8 cellular contexts compared by ENCODE assay signal in genomic region chr6:53066059-53066406, GRCh38. TPM values are rescaled to one million over a fixed set of nuclear protein-coding genes. Genes with fewer than 3 reads are reported as not detected.
A peak's percentile ranks its signal among the peaks of the same experiment; 100 is the strongest.
DNase-seq lines count a peak whose midpoint lies in the region; ATAC-seq, FAIRE-seq and TF ChIP-seq lines count a peak whose summit lies in the region.

No MANE protein-coding gene starts in this region.

- peak overlapping the region; percentile 93 for H3K4me3 ChIP-seq in A549
- H3K4me3 ChIP-seq in SJCRH30 = peak overlapping the region; percentile 77
- peak overlapping the region; percentile 94 for H3K4me3 ChIP-seq in parathyroid adenoma (ENCODE audit: low read depth, low read length)

- 0% methylated on average over 5 of the region's 19 CpGs for WGBS in A549 (ENCODE audit: missing lambda C conversion rate)

- H3K36me3 ChIP-seq in SJCRH30 (no peaks in the 10 kb centered on the region), parathyroid adenoma (ENCODE audit: control insufficient read depth, insufficient read depth, low read length) (no peaks in the 10 kb centered on the region)

- TF ChIP-seq EP300 in A549 (IDR thresholded peaks at IDR 0.05) = no peak

- H3K27me3 ChIP-seq in SJCRH30 (no peaks in the 10 kb centered on the region), parathyroid adenoma (ENCODE audit: control insufficient read depth, insufficient read depth, low read length) (no peaks in the 10 kb centered on the region)

- peak; percentile 14 to 15 for DNase-seq in A549 (ENCODE audit: low read depth in 1 of 2, low spot score in 1 of 2)
- peak; percentile 29 for DNase-seq in GM13977 (ENCODE audit: low spot score)
- peak in 1 of 2 experiments; percentile 30 for DNase-seq in SJCRH30
- peak in 30 of 56 donors; percentile 7 to 75 (median 42) for DNase-seq in amygdala (lab: John Stamatoyannopoulos, UW)
- DNase-seq in left cardiac atrium = peak; percentile 59
- DNase-seq in NCI-H2107 (lab: John Stamatoyannopoulos, UW) = no peak

- TF ChIP-seq RAD21 in A549 (conservative IDR thresholded peaks at IDR 0.05 in 1 of 2, IDR thresholded peaks at IDR 0.05 in 1 of 2) = no peak

- no peaks in the 10 kb centered on the region for H3K79me2 ChIP-seq in parathyroid adenoma

- H3K4me1 ChIP-seq in A549 (peaks cover 23% of the 10 kb centered on the region; the same call in 2 of the 3 replicates), SJCRH30 (no peaks in the 10 kb centered on the region), parathyroid adenoma (peaks cover 11% of the 10 kb centered on the region)

- POLR2A ChIA-PET in A549 (lab: Yijun Ruan, JAX) = interaction anchor here (0.8 to 1.2 kb wide), 2 partner anchors 71 to 72 kb away, joined by 3 to 4 read pairs; partner anchors contain the start of gene GSTA4

- in situ Hi-C loops in GM13977 (cut with MboI; ENCODE audit: low pct_unique_long_range_greater_than_20kb, low sequenced_read_pairs, unreplicated experiment) = no loop called here

- peak overlapping the region; percentile 91 for H3K9ac ChIP-seq in parathyroid adenoma

- H3K4me2 ChIP-seq in A549 = peak overlapping the region; percentile 96
- H3K4me2 ChIP-seq in parathyroid adenoma (ENCODE audit: low read length) = peak overlapping the region; percentile 93

- intact Hi-C loops in left cardiac atrium (cut with DNase I) = no loop called here

- CTCF ChIA-PET in A549 (lab: Yijun Ruan, JAX) = interaction anchor here (0.7 to 4.1 kb wide), 6 partner anchors 71 to 490 kb away, joined by 3 to 16 read pairs (median 4); partner anchors contain the start of gene GSTA4

- H3K9me3 ChIP-seq in A549 (no peaks in the 10 kb centered on the region), SJCRH30 (replicated peaks) (no peaks in the 10 kb centered on the region), parathyroid adenoma (ENCODE audit: control insufficient read depth, low read length) (no peaks in the 10 kb centered on the region)

- no peak for TF ChIP-seq CTCF in A549 (IDR thresholded peaks at IDR 0.05)
- TF ChIP-seq CTCF in GM13977 (IDR thresholded peaks at IDR 0.05; ENCODE audit: extremely low read depth, insufficient read depth, missing control alignments) = no peak
- no peak for TF ChIP-seq CTCF in parathyroid adenoma (IDR thresholded peaks at IDR 0.05)

- no peak for TF ChIP-seq POLR2A in A549 (IDR thresholded peaks at IDR 0.05; ENCODE audit: low read length)

- no peak for FAIRE-seq in A549 (lab: Jason Lieb, UNC)

- peak overlapping the region; percentile 94 for H2AFZ ChIP-seq in parathyroid adenoma

- peak in 1 of 2 experiments; percentile 3; a peak in 1 of 6 replicates for ATAC-seq in A549
- peak; percentile 2 to 25 for ATAC-seq in left cardiac atrium
- ATAC-seq in GM18868 (IDR thresholded peaks at IDR 0.05; ENCODE audit: unreplicated experiment) = no peak

- H3K27ac ChIP-seq in A549 (peak overlapping the region; percentile 95 to 97), SJCRH30 (peak overlapping the region; percentile 56; the same call in 1 of the 2 replicates), parathyroid adenoma (peak overlapping the region; percentile 88)

TF ChIP-seq in A549, 52 proteins besides CTCF, POLR2A, EP300 and RAD21:
- no peak for TF ChIP-seq RNF2 (IDR thresholded peaks at IDR 0.05; ENCODE audit: borderline replicate concordance, low read depth)
- no peak for TF ChIP-seq KDM5A (IDR thresholded peaks at IDR 0.05)
- TF ChIP-seq KDM1A (IDR thresholded peaks at IDR 0.05; ENCODE audit: low read depth) = no peak
- no peak for TF ChIP-seq PHF8 (IDR thresholded peaks at IDR 0.05; ENCODE audit: borderline replicate concordance, low read depth)
- TF ChIP-seq RARB (CRISPR knock-in tag; IDR thresholded peaks at IDR 0.05) = no peak
- no peak for TF ChIP-seq ZC3H11A (IDR thresholded peaks at IDR 0.05)
- no peak for TF ChIP-seq E2F6 (IDR thresholded peaks at IDR 0.05; ENCODE audit: borderline replicate concordance, low read depth)
- TF ChIP-seq JUN (IDR thresholded peaks at IDR 0.05) = no peak
- TF ChIP-seq MYC (IDR thresholded peaks at IDR 0.05; ENCODE audit: borderline replicate concordance, low read length) = no peak
TF ChIP-seq in A549: peak in this region for 0.

RNA-seq across cellular contexts. Expression of gene FBXO9, which starts 0.8 kb away (rescaled TPM):
- polyA plus RNA-seq in A549 (2011; rRNA removed) (67.6 and 72.1 TPM in 2 replicates), A549 (2017; fragmentation: RNase III; extraction: RNeasy Plus Mini Kit Qiagen cat#74134 plus additional on column Dnase treatment) (30.2 to 34.0 TPM (median 32.1 TPM) in 3 replicates)
- polyA plus RNA-seq in A549 (2012; cell fraction: cytosol; rRNA removed) = 35.5 and 39.3 TPM in 2 replicates
- polyA plus RNA-seq in A549 (2012; cell fraction: nucleus; rRNA removed) = 52.1 and 80.7 TPM in 2 replicates
- polyA minus RNA-seq in A549 (2011; rRNA and poly(A)+ RNA removed) = 39.6 and 46.9 TPM in 2 replicates
- 23.7 and 27.4 TPM in 2 replicates for total RNA-seq in SJCRH30 (2014; rRNA removed; shearing (Covaris generic))
- 10 to 100 TPM; 67.7 to 91.8 TPM for total RNA-seq in left cardiac atrium

RNA-seq across cellular contexts. Expression of gene CILK1, which starts 4.4 kb away (rescaled TPM):
- polyA plus RNA-seq in A549 (2011; rRNA removed) (7.4 and 7.9 TPM in 2 replicates), A549 (2017; fragmentation: RNase III; extraction: RNeasy Plus Mini Kit Qiagen cat#74134 plus additional on column Dnase treatment) (1.8 to 2.1 TPM (median 1.9 TPM) in 3 replicates)
- polyA plus RNA-seq in A549 (2012; cell fraction: cytosol; rRNA removed) = 1.6 and 2.1 TPM in 2 replicates
- 0.86 and 1.3 TPM in 2 replicates for polyA plus RNA-seq in A549 (2012; cell fraction: nucleus; rRNA removed)
- polyA minus RNA-seq in A549 (2011; rRNA and poly(A)+ RNA removed) = 5.1 and 5.4 TPM in 2 replicates
- 6.7 and 6.9 TPM in 2 replicates for total RNA-seq in SJCRH30 (2014; rRNA removed; shearing (Covaris generic))
- total RNA-seq in left cardiac atrium = 1 to 10 TPM; 5.3 to 8.2 TPM
